ENCODE assay signal across 8 cellular contexts in the genomic region with DNA sequence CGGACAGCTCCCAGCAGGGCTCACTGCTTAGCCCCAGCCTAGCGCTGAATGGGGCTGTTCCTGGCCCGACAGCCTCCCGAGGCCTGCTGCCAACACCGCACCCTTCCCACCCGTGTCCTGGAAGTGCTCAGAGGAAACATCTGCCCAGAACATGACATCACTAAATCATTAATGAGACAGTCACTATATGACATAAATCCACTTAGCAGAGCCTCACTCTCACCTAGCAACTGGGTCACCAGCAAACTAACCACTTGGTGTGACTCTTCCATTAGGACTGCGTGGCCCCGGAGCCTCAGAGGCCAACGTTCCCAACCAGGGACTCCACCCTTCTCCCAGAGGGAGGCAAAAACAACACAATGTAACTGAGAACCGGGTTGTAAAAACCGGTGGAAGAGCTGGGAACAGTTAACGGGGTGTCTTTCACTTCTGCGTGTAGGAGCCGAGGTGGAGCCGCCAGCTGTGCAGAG. TPM values are rescaled to one million over a fixed set of nuclear protein-coding genes. Genes with fewer than 3 reads are reported as not detected.
A peak's percentile ranks its signal among the peaks of the same experiment; 100 is the strongest.
DNase-seq lines count a peak whose midpoint lies in the region; ATAC-seq, FAIRE-seq and TF ChIP-seq lines count a peak whose summit lies in the region.
"Not testable (repeated sequence)": the region's sequence is repeated elsewhere in the genome, so short reads cannot be mapped to it uniquely, and the experiment has no call there.

No MANE protein-coding gene starts in this region.

- H3K36me3 Mint-ChIP-seq in astrocyte (ENCODE audit: low read depth, unreplicated experiment): not testable (repeated sequence)

- not testable (repeated sequence) for H2AFZ ChIP-seq in astrocyte (ENCODE audit: low read depth, low read length)

- FAIRE-seq in astrocyte (lab: Jason Lieb, UNC): not testable (repeated sequence)

- not testable (repeated sequence) for H3K27ac Mint-ChIP-seq in astrocyte (ENCODE audit: unreplicated experiment)

- TF ChIP-seq POLR2A in esophagus muscularis mucosa (IDR thresholded peaks at IDR 0.05; ENCODE audit: low read depth): not testable (repeated sequence)

- H3K9ac ChIP-seq in astrocyte (ENCODE audit: low read length): peak overlapping the region; percentile 18

- ATAC-seq in heart right ventricle (peak; percentile 83 to 96 (median 93)), lower lobe of right lung (peak; percentile 45 to 69), aorta (ENCODE audit: low FRiP score) (peak; percentile 77)

- intact Hi-C loops in esophagus muscularis mucosa (cut with DNase I) (loop anchor here (5.0 kb wide), 1 partner anchor 254 kb away; no protein-coding TSS in a partner anchor), heart right ventricle (cut with DNase I) (loop anchor here in 5 of 10 donors (5.0 to 10.0 kb wide), 3 partner anchors 169 to 252 kb away; no protein-coding TSS in a partner anchor), aorta (cut with DNase I) (loop anchor here (10.0 kb wide), 2 partner anchors 172 to 262 kb away; no protein-coding TSS in a partner anchor)
- intact Hi-C loops in lower lobe of right lung (cut with DNase I): not testable (repeated sequence)

- H3K9me3 ChIP-seq in astrocyte (ENCODE audit: insufficient read depth, low read depth, low read length); esophagus muscularis mucosa; heart right ventricle; lower lobe of right lung; aorta (ENCODE audit: control insufficient read depth, low read length): not testable (repeated sequence)

- not testable (repeated sequence) for H3K79me2 ChIP-seq in astrocyte (ENCODE audit: insufficient read depth, low read length)

- peak overlapping the region; percentile 52 for H3K4me2 ChIP-seq in astrocyte (ENCODE audit: low read length)

- not testable (repeated sequence) for H3K36me3 ChIP-seq in astrocyte (ENCODE audit: insufficient read depth, low read length); esophagus muscularis mucosa; heart right ventricle; lower lobe of right lung; aorta (ENCODE audit: control insufficient read depth in 1 of 2, insufficient read depth in 2 of 2, low read length in 1 of 2)

- TF ChIP-seq EP300 in esophagus muscularis mucosa (IDR thresholded peaks at IDR 0.05): not testable (repeated sequence)

- TF ChIP-seq CTCF in astrocyte (IDR thresholded peaks at IDR 0.05; ENCODE audit: insufficient read depth, low read depth, low read length); esophagus muscularis mucosa (IDR thresholded peaks at IDR 0.05); heart right ventricle (IDR thresholded peaks at IDR 0.05); lower lobe of right lung (IDR thresholded peaks at IDR 0.05): not testable (repeated sequence)

- not testable (repeated sequence) for H4K20me1 ChIP-seq in astrocyte (ENCODE audit: insufficient read depth, low read length)

- not testable (repeated sequence) for H3K27me3 ChIP-seq in astrocyte (ENCODE audit: insufficient read depth, low read length); esophagus muscularis mucosa; heart right ventricle; lower lobe of right lung (ENCODE audit: low read depth); aorta (ENCODE audit: control insufficient read depth in 1 of 2, insufficient read depth in 2 of 2, low read length in 1 of 2)

- not testable (repeated sequence) for H3K4me1 Mint-ChIP-seq in astrocyte (ENCODE audit: low read depth, unreplicated experiment)

- H3K4me3 Mint-ChIP-seq in astrocyte (ENCODE audit: unreplicated experiment): not testable (repeated sequence)

- not testable (repeated sequence) for H3K27me3 Mint-ChIP-seq in astrocyte (ENCODE audit: low read depth, unreplicated experiment)

- H3K4me1 ChIP-seq in astrocyte (ENCODE audit: insufficient read depth, low read length); lower lobe of right lung; aorta (ENCODE audit: control insufficient read depth in 1 of 2, insufficient read depth in 2 of 2, low read length in 2 of 2): not testable (repeated sequence)
- peaks cover 5 to 24% (median 19%) of the 10 kb centered on the region in 4 donors for H3K4me1 ChIP-seq in esophagus muscularis mucosa
- H3K4me1 ChIP-seq in heart right ventricle: peaks cover 0 to 24% (median 7%) of the 10 kb centered on the region in 9 donors

- DNase-seq in Daoy (ENCODE audit: low read depth) (peak; percentile 82), NCI-H2029 (lab: John Stamatoyannopoulos, UW) (peak; percentile 73), astrocyte (ENCODE audit: low read depth) (peak; percentile 70), heart right ventricle (peak; percentile 75), lower lobe of right lung (peak; percentile 54), retina (peak; percentile 51), aorta (peak; percentile 70 to 88)
- DNase-seq in esophagus muscularis mucosa (ENCODE audit: extremely low spot score): not testable (repeated sequence)

- WGBS in esophagus muscularis mucosa: 33% methylated on average over 14 of the region's 15 CpGs
- WGBS in heart right ventricle, 2 donors: 39 to 45% methylated on average over 15 of the region's 15 CpGs
- WGBS in aorta, 2 donors: 57 to 62% methylated on average over 15 of the region's 15 CpGs

- H3K4me3 ChIP-seq in astrocyte (ENCODE audit: insufficient read depth, low read depth, low read length); esophagus muscularis mucosa; lower lobe of right lung; aorta (ENCODE audit: low read length in 2 of 2): not testable (repeated sequence)
- H3K4me3 ChIP-seq in heart right ventricle: peak overlapping the region in 2 of 10 donors; percentile 13 to 20

- not testable (repeated sequence) for H3K27ac ChIP-seq in astrocyte (ENCODE audit: low read depth, low read length); lower lobe of right lung; aorta (ENCODE audit: low read depth in 1 of 2, low read length in 2 of 2)
- peak overlapping the region in 3 of 4 donors; percentile 48 to 67 (median 52) for H3K27ac ChIP-seq in esophagus muscularis mucosa (replicated peaks in 1 of 4)
- peak overlapping the region in 6 of 10 donors; percentile 25 to 60 (median 44) for H3K27ac ChIP-seq in heart right ventricle

- H3K9me3 Mint-ChIP-seq in astrocyte (ENCODE audit: unreplicated experiment): not testable (repeated sequence)

RNA-seq across cellular contexts. Expression of a gene that starts 21.4 kb away (rescaled TPM):
- total RNA-seq in Daoy (2014; rRNA removed; shearing (Covaris generic)): 42.4 and 47.0 TPM in 2 replicates
- 84.1 and 87.8 TPM in 2 replicates for total RNA-seq in astrocyte
- total RNA-seq in esophagus muscularis mucosa: 100 to 1,000 TPM in 3 of 4 donors, 10 to 100 TPM in 1; 91.1 to 147 (median 116) TPM
- 10 to 100 TPM; 45.0 to 69.7 (median 57.8) TPM for total RNA-seq in heart right ventricle
- polyA plus RNA-seq in heart right ventricle: 10 to 100 TPM; 24.3 to 41.7 TPM
- 104 TPM for total RNA-seq in lower lobe of right lung
- total RNA-seq in aorta: 100 to 1,000 TPM in 1 of 2 donors, 10 to 100 TPM in 1; 59.1 to 127 TPM
- 100 to 1,000 TPM in 1 of 2 donors, 10 to 100 TPM in 1; 50.5 to 110 TPM for polyA plus RNA-seq in aorta

RNA-seq across cellular contexts. Expression of a gene that starts 52.9 kb away (rescaled TPM):
- total RNA-seq in Daoy (2014; rRNA removed; shearing (Covaris generic)): 9.6 and 15.1 TPM in 2 replicates
- total RNA-seq in astrocyte (10.7 and 13.7 TPM in 2 replicates), esophagus muscularis mucosa (1 to 10 TPM; 2.8 to 7.3 (median 4.1) TPM), heart right ventricle (10 to 100 TPM in 7 of 10 donors, 1 to 10 TPM in 3; 7.2 to 14.5 (median 11.0) TPM), lower lobe of right lung (5.4 TPM), aorta (1 to 10 TPM; 3.0 to 5.9 TPM)
- polyA plus RNA-seq in heart right ventricle (1 to 10 TPM; 4.5 to 5.7 TPM), aorta (1 to 10 TPM; 4.5 to 5.8 TPM)
